In the genomic region with DNA sequence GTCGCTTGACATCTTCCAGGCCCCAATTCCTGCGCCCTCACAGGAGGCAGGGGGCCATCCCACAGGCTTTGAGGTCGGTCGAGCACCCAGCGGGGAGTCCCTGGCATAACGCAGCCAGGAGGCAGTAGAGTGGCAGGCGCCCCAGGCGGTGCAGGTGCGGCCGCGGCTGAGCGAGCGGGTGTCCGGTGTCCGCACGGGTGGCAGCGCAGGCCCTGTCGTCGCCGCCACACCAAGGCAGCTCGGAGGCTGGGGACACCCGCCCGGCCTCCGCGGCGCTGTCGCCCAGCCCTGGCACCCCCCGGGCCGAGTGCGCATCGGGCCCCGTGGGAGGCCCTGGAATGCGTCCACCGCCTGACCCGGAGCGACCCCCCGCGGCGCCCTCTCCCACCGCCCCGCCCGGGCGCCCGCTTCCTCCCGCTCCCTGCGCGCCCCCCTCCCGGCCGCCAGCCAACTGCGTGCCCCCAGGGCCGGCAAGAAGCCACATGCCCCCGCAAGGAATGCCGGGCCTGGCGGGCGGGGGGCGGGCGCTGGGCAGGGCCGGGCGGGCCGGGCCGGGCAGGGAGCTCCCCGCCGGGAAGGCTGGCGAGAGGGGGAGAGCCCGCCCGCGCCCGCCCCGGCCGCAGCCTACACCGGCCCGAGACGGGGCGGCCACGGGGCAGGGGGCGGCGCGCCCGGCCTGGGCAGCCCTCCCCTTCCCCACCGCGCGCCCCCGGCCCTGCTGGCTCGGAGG, we compare ENCODE assay signal across 1 cellular context.
TF ChIP-seq lines count a peak whose summit lies in the region.

No MANE protein-coding gene starts in this region.

TF ChIP-seq in IMR-90, 13 proteins besides CTCF, POLR2A, EP300 and RAD21 (continued from another document):
- no peak for TF ChIP-seq MAFK (IDR thresholded peaks at IDR 0.05; ENCODE audit: low read depth, low read length)
- no peak for TF ChIP-seq CHD1 (IDR thresholded peaks at IDR 0.05; ENCODE audit: low read depth, low read length)
- no peak for TF ChIP-seq MXI1 (IDR thresholded peaks at IDR 0.05; ENCODE audit: borderline replicate concordance, low read depth, low read length)
- no peak for TF ChIP-seq CEBPB (IDR thresholded peaks at IDR 0.05; ENCODE audit: low read depth, low read length)
